8 cellular contexts compared by ENCODE assay signal in genomic region chr15:97960364-97961066, GRCh38. TPM values are rescaled to one million over a fixed set of nuclear protein-coding genes. Genes with fewer than 3 reads are reported as not detected.
A peak's percentile ranks its signal among the peaks of the same experiment; 100 is the strongest.
DNase-seq lines count a peak whose midpoint lies in the region; ATAC-seq and FAIRE-seq lines count a peak whose summit lies in the region.

Gene ARRDC4 (plus strand): TSS chr15:97960703. CDS start chr15:97960862, 159 bp downstream.

- peak within 1 kb of the TSS; percentile 73 for H3K4me3 Mint-ChIP-seq in activated T-helper 17 cell treated with anti-CD3 and anti-CD28 coated beads, Interleukin-2, amount 50 U/mL, for 72 hours

- DNase-seq in CMK (ENCODE audit: low read depth) (peak; percentile 100), RCC 7860 (ENCODE audit: low spot score) (peak; percentile 98), fibroblast of gingiva (ENCODE audit: low read depth) (peak; percentile 100), myocyte (ENCODE audit: low read depth) (peak; percentile 100)
- peak; percentile 98 for DNase-seq in Jurkat, Clone E6-1 (ENCODE audit: low read depth, low spot score)
- peak; percentile 89 to 94 for DNase-seq in stimulated activated CD8-positive, alpha-beta memory T cell treated with anti-CD3 and anti-CD28 coated beads, Interleukin-7, amount 100 ng/mL, for 1 hour (ENCODE audit: low read depth in 2 of 2)

- H3K4me3 ChIP-seq in Jurkat, Clone E6-1 (ENCODE audit: low read length): peak within 1 kb of the TSS; percentile 51

- no peaks in the 10 kb centered on the region for H3K36me3 Mint-ChIP-seq in activated T-helper 17 cell treated with anti-CD3 and anti-CD28 coated beads, Interleukin-2, amount 50 U/mL, for 72 hours (ENCODE audit: low read depth)

- H3K4me1 Mint-ChIP-seq in activated T-helper 17 cell treated with anti-CD3 and anti-CD28 coated beads, Interleukin-2, amount 50 U/mL, for 72 hours: peaks cover 5% of the 10 kb centered on the region

- peak; percentile 72 for ATAC-seq in GM21529 (IDR thresholded peaks at IDR 0.05; ENCODE audit: unreplicated experiment)
- ATAC-seq in activated T-helper 17 cell treated with anti-CD3 and anti-CD28 coated beads, Interleukin-2, amount 50 U/mL, for 72 hours (replicated peaks): peak; percentile 97

- H3K27ac Mint-ChIP-seq in activated T-helper 17 cell treated with anti-CD3 and anti-CD28 coated beads, Interleukin-2, amount 50 U/mL, for 72 hours: peak within 1 kb of the TSS; percentile 62

- H3K27me3 Mint-ChIP-seq in activated T-helper 17 cell treated with anti-CD3 and anti-CD28 coated beads, Interleukin-2, amount 50 U/mL, for 72 hours: peaks cover 8% of the 10 kb centered on the region

- FAIRE-seq in RCC 7860 (lab: Jason Lieb, UNC): peak; percentile 89

- H3K9me3 Mint-ChIP-seq in activated T-helper 17 cell treated with anti-CD3 and anti-CD28 coated beads, Interleukin-2, amount 50 U/mL, for 72 hours: no peaks in the 10 kb centered on the region

RNA-seq across cellular contexts. Expression of gene ARRDC4, which starts in this region (rescaled TPM):
- polyA plus RNA-seq in Jurkat, Clone E6-1 (2012; ENCODE audit: insufficient read depth, insufficient read length): 4.5 TPM
- under 1 TPM; 0.39 to 0.71 TPM for total RNA-seq in activated T-helper 17 cell treated with anti-CD3 and anti-CD28 coated beads, Interleukin-2, amount 50 U/mL, for 72 hours
- total RNA-seq in myocyte: 22.7 and 30.6 TPM in 2 replicates
- polyA plus RNA-seq in myocyte (2012): 35.5 TPM

Comparison
In these comparisons a context has a peak if more than half of its experiments do, and no peak if none do; other contexts are left out.
1. Peak in every context shown above with its lines: DNase-seq, ATAC-seq and H3K4me3 ChIP-seq.
2. RNA of gene ARRDC4 (total RNA-seq): 22.7 to 30.6 TPM in myocyte; 0.39 to 0.71 TPM in activated T-helper 17 cell treated with anti-CD3 and anti-CD28 coated beads, Interleukin-2, amount 50 U/mL, for 72 hours; every median in the first group is over 10 times any median in the second.
3. Peak in ATAC-seq in activated T-helper 17 cell treated with anti-CD3 and anti-CD28 coated beads, Interleukin-2, amount 50 U/mL, for 72 hours; RNA of the gene not detected or under 1 TPM.